Comparison of ENCODE assay signal across 19 cellular contexts in the genomic region with DNA sequence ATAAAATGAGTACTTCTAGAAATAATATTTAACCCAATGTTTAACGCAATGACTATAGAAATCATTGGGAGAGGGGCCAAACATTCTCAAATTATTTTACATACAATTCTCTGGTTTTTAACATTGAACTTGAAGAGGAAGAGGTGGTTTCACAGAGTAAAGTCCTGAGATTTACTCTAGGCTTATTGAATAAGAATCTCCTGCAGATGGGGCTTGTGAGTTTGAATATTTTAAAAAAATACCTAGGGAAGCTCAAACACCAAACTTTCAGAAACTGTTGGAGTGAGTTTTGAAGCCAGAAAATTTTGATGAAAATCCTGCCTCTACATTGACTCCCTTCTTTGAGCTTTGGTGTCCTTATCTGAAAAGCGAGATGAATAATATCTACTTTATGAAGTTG.
"Had no signal": no experiment of that assay in that cellular context is flagged by ENCODE, and none has a peak within 500 bp of the region (broad histone marks: within the 10 kb centered on the region; RNA-seq: fewer than 3 reads in every experiment).

No MANE protein-coding gene starts in this region.

- H3K9me3 Mint-ChIP-seq: activated CD4-positive, alpha-beta memory T cell treated with anti-CD3 and anti-CD28 coated beads for 36 hours; stimulated activated naive CD8-positive, alpha-beta T cell treated with anti-CD3 and anti-CD28 coated beads, Interleukin-15, Interleukin-2, amounts not matched to agents 100 ng/mL and 50 ng/mL, for 24 hours; T-helper 2 cell treated with Interferon-gamma antibody and Interleukin-4, amounts not matched to agents 5 μg/mL and 100 μg/mL, for 36 hours had no signal

- H3K4me3 ChIP-seq: lower lobe of right lung, upper lobe of right lung had no signal

- H3K27ac Mint-ChIP-seq: activated CD4-positive, alpha-beta memory T cell treated with anti-CD3 and anti-CD28 coated beads for 36 hours; immature natural killer cell; naive B cell; stimulated activated naive CD8-positive, alpha-beta T cell treated with anti-CD3 and anti-CD28 coated beads, Interleukin-15, Interleukin-2, amounts not matched to agents 100 ng/mL and 50 ng/mL, for 24 hours; T-helper 2 cell treated with Interferon-gamma antibody and Interleukin-4, amounts not matched to agents 5 μg/mL and 100 μg/mL, for 36 hours had no signal

- H3K27me3 ChIP-seq: upper lobe of right lung had no signal

- DNase-seq: activated CD4-positive, alpha-beta memory T cell treated with anti-CD3 and anti-CD28 coated beads for 36 hours; activated CD4-positive, alpha-beta T cell treated with anti-CD3 and anti-CD28 coated beads for 1 hour; activated CD8-positive, alpha-beta memory T cell treated with anti-CD3 and anti-CD28 coated beads, Interleukin-2, amount 50 U/mL, for 48 hours; activated naive CD4-positive, alpha-beta T cell; central memory CD4-positive, alpha-beta T cell; effector memory CD4-positive, alpha-beta T cell; glutamatergic neuron; immature natural killer cell; left cardiac atrium; lower lobe of right lung; midbrain; naive B cell; retina; stimulated activated CD4-positive, alpha-beta T cell treated with anti-CD3 and anti-CD28 coated beads, Interleukin-15, amount 100 ng/mL, for 24 hours; stimulated activated CD4-positive, alpha-beta T cell treated with anti-CD3 and anti-CD28 coated beads, Interleukin-4, amount 100 ng/mL, for 24 hours; upper lobe of right lung had no signal

- H3K27me3 Mint-ChIP-seq: activated CD4-positive, alpha-beta memory T cell treated with anti-CD3 and anti-CD28 coated beads for 36 hours; naive B cell; stimulated activated naive CD8-positive, alpha-beta T cell treated with anti-CD3 and anti-CD28 coated beads, Interleukin-15, Interleukin-2, amounts not matched to agents 100 ng/mL and 50 ng/mL, for 24 hours had no signal

- H3K4me3 Mint-ChIP-seq: activated CD4-positive, alpha-beta memory T cell treated with anti-CD3 and anti-CD28 coated beads for 36 hours; immature natural killer cell; naive B cell; stimulated activated naive CD8-positive, alpha-beta T cell treated with anti-CD3 and anti-CD28 coated beads, Interleukin-15, Interleukin-2, amounts not matched to agents 100 ng/mL and 50 ng/mL, for 24 hours; T-helper 2 cell treated with Interferon-gamma antibody and Interleukin-4, amounts not matched to agents 5 μg/mL and 100 μg/mL, for 36 hours had no signal

- H3K27ac ChIP-seq: epithelial cell of prostate, lower lobe of right lung, upper lobe of right lung had no signal

- H3K4me1 Mint-ChIP-seq: immature natural killer cell, naive B cell had no signal

- ATAC-seq: left cardiac atrium, lower lobe of right lung, upper lobe of right lung had no signal

- H3K36me3 ChIP-seq: lower lobe of right lung, upper lobe of right lung had no signal

- H3K36me3 Mint-ChIP-seq: activated CD4-positive, alpha-beta memory T cell treated with anti-CD3 and anti-CD28 coated beads for 36 hours; immature natural killer cell; naive B cell had no signal

- H3K9me3 ChIP-seq: lower lobe of right lung, upper lobe of right lung had no signal

- H3K4me1 ChIP-seq: lower lobe of right lung, upper lobe of right lung had no signal
